ENCODE assay signal across 17 cellular contexts in genomic region chr7:70392282-70392681, GRCh38.
DNase-seq lines count a peak whose midpoint lies in the region; ATAC-seq, FAIRE-seq and TF ChIP-seq lines count a peak whose summit lies in the region.
"Had no signal": no experiment of that assay in that cellular context is flagged by ENCODE, and none has a peak within 500 bp of the region (broad histone marks: within the 10 kb centered on the region; RNA-seq: fewer than 3 reads in every experiment).

No MANE protein-coding gene starts in this region.

- H3K4me2 ChIP-seq in GM23248 (ENCODE audit: unreplicated experiment) = peak overlapping the region; percentile 31

- no peak for TF ChIP-seq CTCF in type B pancreatic cell (conservative IDR thresholded peaks at IDR 0.05)

- H3K36me3 ChIP-seq in GM23248 (ENCODE audit: low read depth) = no peaks in the 10 kb centered on the region
- H3K36me3 ChIP-seq: vagina had no signal

- intact Hi-C loops in left ventricle myocardium superior (cut with micrococcal nuclease) = no loop called here

- H3K9me2 ChIP-seq in GM23248 (ENCODE audit: insufficient read depth) = no peaks in the 10 kb centered on the region

- peak; percentile 59 for FAIRE-seq in endometrium (lab: Jason Lieb, UNC)
- FAIRE-seq: H1, keratinocyte had no signal

- H3F3A ChIP-seq in GM23248 (ENCODE audit: insufficient read depth) = peaks cover 16% of the 10 kb centered on the region; the same call in 1 of the 2 replicates

- in situ Hi-C loops in GM23248 (cut with MboI) = no loop called here

- no peak overlapping the region for H3K4me3 Mint-ChIP-seq in type B pancreatic cell
- H3K4me3 Mint-ChIP-seq: activated T-cell treated with anti-CD3 and anti-CD28 coated beads, Interleukin-2, amount 50 U/mL, for 4 hours; T-cell had no signal

- DNase-seq in GM23248 = peak; percentile 72
- DNase-seq in left ventricle myocardium superior = no peak
- peak; percentile 36 for DNase-seq in skeletal muscle cell (ENCODE audit: low read depth)
- DNase-seq in NCI-H146 (lab: John Stamatoyannopoulos, UW) = no peak
- DNase-seq in type B pancreatic cell (ENCODE audit: extremely low spot score, unreplicated experiment) = no peak
- DNase-seq: activated T-cell treated with anti-CD3 and anti-CD28 coated beads, Interleukin-2, amount 50 U/mL, for 4 hours; NCI-H1436; NCI-H226; stimulated activated naive CD8-positive, alpha-beta T cell treated with anti-CD3 and anti-CD28 coated beads, Interleukin-15, Interleukin-2, amounts not matched to agents 100 U/mL and 50 U/mL, for 24 hours; T-cell had no signal

- H3K79me2 ChIP-seq in GM23248 (ENCODE audit: insufficient read depth) = no peaks in the 10 kb centered on the region

- no peaks in the 10 kb centered on the region for H3K9me3 ChIP-seq in GM23248 (ENCODE audit: low read depth)
- H3K9me3 ChIP-seq: vagina had no signal

- ATAC-seq in left ventricle myocardium superior (peak; percentile 85), HG02973 (IDR thresholded peaks at IDR 0.05; ENCODE audit: unreplicated experiment) (no peak), GM21737 (IDR thresholded peaks at IDR 0.05; ENCODE audit: unreplicated experiment) (no peak)
- ATAC-seq: activated T-cell treated with anti-CD3 and anti-CD28 coated beads, Interleukin-2, amount 50 U/mL, for 4 hours; stimulated activated naive CD8-positive, alpha-beta T cell treated with anti-CD3 and anti-CD28 coated beads, Interleukin-15, Interleukin-2, amounts not matched to agents 100 U/mL and 50 U/mL, for 24 hours; T-cell had no signal

- WGBS in GM23248 (ENCODE audit: low coverage in 1 of 2, low lambda C conversion rate in 2 of 2, missing lambda C conversion rate in 2 of 2), 2 experiments = 3 to 7% methylated on average over 2 of the region's 2 CpGs

- H3K27me3 ChIP-seq in GM23248 (replicated peaks; ENCODE audit: insufficient read depth) = no peaks in the 10 kb centered on the region
- H3K27me3 ChIP-seq: vagina had no signal

- peaks cover 23% of the 10 kb centered on the region for H3K4me1 ChIP-seq in GM23248 (ENCODE audit: insufficient read depth)
- H3K4me1 ChIP-seq: vagina had no signal

- H3K36me3 Mint-ChIP-seq in type B pancreatic cell = no peaks in the 10 kb centered on the region
- H3K36me3 Mint-ChIP-seq: T-cell had no signal

- H3K4me1 Mint-ChIP-seq in type B pancreatic cell (ENCODE audit: unreplicated experiment) = peaks cover 16% of the 10 kb centered on the region
- H3K4me1 Mint-ChIP-seq: T-cell had no signal

- no peak overlapping the region for H3K4me3 ChIP-seq in GM23248
- no peak overlapping the region for H3K4me3 ChIP-seq in skeletal muscle cell (ENCODE audit: low read depth, low read length)
- H3K4me3 ChIP-seq: vagina had no signal

- H3K27ac Mint-ChIP-seq in type B pancreatic cell = no peak overlapping the region
- H3K27ac Mint-ChIP-seq: T-cell had no signal

- H3K27me3 Mint-ChIP-seq in type B pancreatic cell = peaks cover 2% of the 10 kb centered on the region
- H3K27me3 Mint-ChIP-seq: T-cell had no signal

- H4K20me1 ChIP-seq in GM23248 (ENCODE audit: insufficient read depth) = no peaks in the 10 kb centered on the region

- H3K9ac ChIP-seq in GM23248 = no peak overlapping the region

- 0 out of 2 replicates have a peak overlapping the region, but pooled peaks have one; percentile 11 for H2AFZ ChIP-seq in GM23248

- no peaks in the 10 kb centered on the region for H3K9me3 Mint-ChIP-seq in type B pancreatic cell
- H3K9me3 Mint-ChIP-seq: activated T-cell treated with anti-CD3 and anti-CD28 coated beads, Interleukin-2, amount 50 U/mL, for 4 hours; T-cell had no signal

- H3K27ac ChIP-seq in GM23248 = peak overlapping the region; percentile 64
- H3K27ac ChIP-seq: RWPE1, vagina had no signal

Comparison
In these comparisons a context has a peak if more than half of its experiments do, and no peak if none do; other contexts are left out.
1. DNase-seq: peak in GM23248 (single experiment) and skeletal muscle cell (single experiment); none in left ventricle myocardium superior (single experiment), NCI-H146 (single experiment) and type B pancreatic cell (single experiment).